Comparison of ENCODE assay signal across 18 cellular contexts in genomic region chr15:55786341-55786740, GRCh38. TPM values are rescaled to one million over a fixed set of nuclear protein-coding genes. Genes with fewer than 3 reads are reported as not detected.
DNase-seq lines count a peak whose midpoint lies in the region; ATAC-seq and TF ChIP-seq lines count a peak whose summit lies in the region.
"Had no signal": no experiment of that assay in that cellular context is flagged by ENCODE, and none has a peak within 500 bp of the region (broad histone marks: within the 10 kb centered on the region; RNA-seq: fewer than 3 reads in every experiment).

No MANE protein-coding gene starts in this region.

- H3K27ac ChIP-seq in GM23338 (ENCODE audit: low read depth) (no peak overlapping the region), endodermal cell (ENCODE audit: low read depth, low read length) (peak overlapping the region; percentile 61), Karpas-422 (ENCODE audit: low read length) (no peak overlapping the region)

- H3K4me3 Mint-ChIP-seq in GM23338: no peak overlapping the region
- H3K4me3 Mint-ChIP-seq in endodermal cell: no peak overlapping the region
- H3K4me3 Mint-ChIP-seq in neural crest cell: no peak overlapping the region
- no peak overlapping the region for H3K4me3 Mint-ChIP-seq in chondrocyte (ENCODE audit: unreplicated experiment)

- H3K36me3 Mint-ChIP-seq in GM23338 (ENCODE audit: low read depth) (no peaks in the 10 kb centered on the region), endodermal cell (ENCODE audit: low read depth) (peaks cover 2% of the 10 kb centered on the region), neural crest cell (ENCODE audit: low read depth) (no peaks in the 10 kb centered on the region), chondrocyte (ENCODE audit: low read depth) (no peaks in the 10 kb centered on the region)

- H3K4me3 ChIP-seq in GM23338 (no peak overlapping the region), endodermal cell (ENCODE audit: low read length) (no peak overlapping the region), Karpas-422 (ENCODE audit: low read length) (no peak overlapping the region)
- H3K4me3 ChIP-seq: GM12878 had no signal

- TF ChIP-seq CTCF in GM23338 (conservative IDR thresholded peaks at IDR 0.05; ENCODE audit: low read depth in 2 of 2): no peak
- TF ChIP-seq CTCF in endodermal cell (conservative IDR thresholded peaks at IDR 0.05): no peak
- TF ChIP-seq CTCF in neural crest cell (conservative IDR thresholded peaks at IDR 0.05): no peak
- no peak for TF ChIP-seq CTCF in chondrocyte (IDR thresholded peaks at IDR 0.05)

- H3K4me1 Mint-ChIP-seq in GM23338: peaks cover 19% of the 10 kb centered on the region
- H3K4me1 Mint-ChIP-seq in endodermal cell: peaks cover 28% of the 10 kb centered on the region
- H3K4me1 Mint-ChIP-seq in neural crest cell: peaks cover 61% of the 10 kb centered on the region
- H3K4me1 Mint-ChIP-seq in chondrocyte (ENCODE audit: low read depth): peaks cover 11% of the 10 kb centered on the region

- WGBS in endodermal cell (ENCODE audit: insufficient coverage in 1 of 2, insufficient read length in 1 of 2), 2 experiments: 25 to 43% methylated on average over 1 to 3 of the region's 3 CpGs

- H4K20me1 ChIP-seq in GM23338 (replicated peaks; ENCODE audit: insufficient read depth) (no peaks in the 10 kb centered on the region), Karpas-422 (ENCODE audit: insufficient read depth, low read depth, low read length) (no peaks in the 10 kb centered on the region)

- no peaks in the 10 kb centered on the region for H3F3A ChIP-seq in GM23338 (replicated peaks; ENCODE audit: low read depth)

- DNase-seq in GM23338 (ENCODE audit: low spot score) (peak; percentile 46), NCI-H1048 (lab: John Stamatoyannopoulos, UW) (peak; percentile 57), endodermal cell (peak; percentile 78), neural crest cell (ENCODE audit: low read depth, low spot score) (no peak), Karpas-422 (no peak), chondrocyte (ENCODE audit: low spot score) (no peak)
- DNase-seq: C1 segment of cervical spinal cord, DND-41, GDM1, HCEC 1CT, NCI-H187, NCI-H2171, NCI-H446, PC-3 had no signal

- no peak overlapping the region for H3K9ac ChIP-seq in endodermal cell (ENCODE audit: extremely low read depth, low read length, poor library complexity, severe bottlenecking)
- no peak overlapping the region for H3K9ac ChIP-seq in Karpas-422 (ENCODE audit: low read length)

- H3K27me3 Mint-ChIP-seq in GM23338 (ENCODE audit: insufficient read depth, low read depth, poor library complexity): peaks cover 9% of the 10 kb centered on the region
- H3K27me3 Mint-ChIP-seq in endodermal cell (ENCODE audit: insufficient read depth): peaks cover 37% of the 10 kb centered on the region
- no peaks in the 10 kb centered on the region for H3K27me3 Mint-ChIP-seq in neural crest cell (ENCODE audit: low read depth)
- no peaks in the 10 kb centered on the region for H3K27me3 Mint-ChIP-seq in chondrocyte (ENCODE audit: low read depth)

- H3K27me3 ChIP-seq in GM23338 (ENCODE audit: insufficient read depth) (no peaks in the 10 kb centered on the region), endodermal cell (ENCODE audit: control insufficient read depth, insufficient read depth, low read length, poor library complexity, severe bottlenecking) (no peaks in the 10 kb centered on the region), Karpas-422 (ENCODE audit: low read length) (no peaks in the 10 kb centered on the region)

- H3K9me3 ChIP-seq in endodermal cell (ENCODE audit: control insufficient read depth, low read length): no peaks in the 10 kb centered on the region
- H3K9me3 ChIP-seq in Karpas-422 (ENCODE audit: low read length): no peaks in the 10 kb centered on the region

- H3K79me2 ChIP-seq in GM23338 (replicated peaks; ENCODE audit: insufficient read depth): no peaks in the 10 kb centered on the region
- H3K79me2 ChIP-seq in Karpas-422 (ENCODE audit: low read length): no peaks in the 10 kb centered on the region

- ATAC-seq in GM23338 (peak; percentile 94), GM19035 (IDR thresholded peaks at IDR 0.05; ENCODE audit: unreplicated experiment) (no peak), HG03457 (IDR thresholded peaks at IDR 0.05; ENCODE audit: unreplicated experiment) (no peak)
- ATAC-seq: GM12878, PC-3 had no signal

- H2AFZ ChIP-seq in GM23338: peak overlapping the region; percentile 84
- H2AFZ ChIP-seq in Karpas-422 (ENCODE audit: low read length): no peak overlapping the region

- no peaks in the 10 kb centered on the region for H3K9me3 Mint-ChIP-seq in GM23338
- H3K9me3 Mint-ChIP-seq in endodermal cell: peaks cover 3% of the 10 kb centered on the region
- peaks cover 8% of the 10 kb centered on the region for H3K9me3 Mint-ChIP-seq in neural crest cell
- H3K9me3 Mint-ChIP-seq in chondrocyte (ENCODE audit: low read depth): no peaks in the 10 kb centered on the region

- H3K4me1 ChIP-seq in GM23338 (ENCODE audit: insufficient read depth) (peaks cover 9% of the 10 kb centered on the region), endodermal cell (ENCODE audit: control insufficient read depth, insufficient read depth, low read length) (peaks cover 3% of the 10 kb centered on the region), Karpas-422 (ENCODE audit: low read length) (no peaks in the 10 kb centered on the region)

- H3K27ac Mint-ChIP-seq in GM23338 (no peak overlapping the region), endodermal cell (peak overlapping the region; percentile 41), neural crest cell (ENCODE audit: unreplicated experiment) (peak overlapping the region; percentile 40), chondrocyte (ENCODE audit: unreplicated experiment) (no peak overlapping the region)

- H3K9me2 ChIP-seq in GM23338 (ENCODE audit: insufficient read depth) (no peaks in the 10 kb centered on the region), Karpas-422 (replicated peaks; ENCODE audit: insufficient read depth, low read length) (no peaks in the 10 kb centered on the region)

- H3K36me3 ChIP-seq in GM23338 (ENCODE audit: insufficient read depth) (no peaks in the 10 kb centered on the region), endodermal cell (ENCODE audit: control insufficient read depth, insufficient read depth, low read length) (no peaks in the 10 kb centered on the region), Karpas-422 (ENCODE audit: insufficient read depth, low read length) (no peaks in the 10 kb centered on the region)

- H3K4me2 ChIP-seq in GM23338: peak overlapping the region; percentile 49
- H3K4me2 ChIP-seq in Karpas-422 (ENCODE audit: low read depth, low read length, poor library complexity, severe bottlenecking): no peak overlapping the region

RNA-seq across cellular contexts. Expression of gene PRTG, which starts 43.4 kb away (rescaled TPM):
- 2.3 and 3.4 TPM in 2 replicates for total RNA-seq in GM23338 (2014; rRNA removed; shearing (Covaris generic))
- polyA plus RNA-seq in GM23338 (2016; fragmentation: Nextera tagmentation; extraction: Ambion mirVana): 0.63 and 0.70 TPM in 2 replicates
- total RNA-seq in endodermal cell (10 to 100 TPM; 32.6 to 51.5 TPM), neural crest cell (322 and 334 TPM in 2 replicates), chondrocyte (1.2 to 3.1 TPM (median 2.7 TPM) in 3 replicates)
- polyA plus RNA-seq in endodermal cell (2013, experiment 1 of 2): 105 TPM
- polyA plus RNA-seq in endodermal cell (2013, experiment 2 of 2): 115 TPM
- total RNA-seq in Karpas-422 (2014; rRNA removed; shearing (Covaris generic); ENCODE audit: low replicate concordance): not detected in 2 replicates
- total RNA-seq: GM12878, HT-29 had no signal

Comparison
In these comparisons a context has a peak if more than half of its experiments do, and no peak if none do; other contexts are left out.
1. DNase-seq: peak in GM23338 (single experiment), NCI-H1048 (single experiment) and endodermal cell (single experiment); none in neural crest cell (single experiment), Karpas-422 (single experiment) and chondrocyte (single experiment).
2. H3K27ac Mint-ChIP-seq: peak in endodermal cell (single experiment) and neural crest cell (single experiment); none in GM23338 (single experiment) and chondrocyte (single experiment).